1 cellular context compared by ENCODE assay signal in genomic region chr15:29788433-29789034, GRCh38.
TF ChIP-seq lines count a peak whose summit lies in the region.

No MANE protein-coding gene starts in this region.

TF ChIP-seq in HepG2, 621 proteins besides CTCF, POLR2A, EP300 and RAD21:
- TF ChIP-seq NFE2L1 (CRISPR knock-in tag; IDR thresholded peaks at IDR 0.05; ENCODE audit: borderline replicate concordance) (no peak), ZNF883 (CRISPR knock-in tag; IDR thresholded peaks at IDR 0.05; ENCODE audit: not compliant biosample characterization) (no peak), GATAD2A (CRISPR knock-in tag; IDR thresholded peaks at IDR 0.05) (no peak), MBD4 (IDR thresholded peaks at IDR 0.05; ENCODE audit: borderline replicate concordance, low read length) (no peak), ELK4 (CRISPR knock-in tag; IDR thresholded peaks at IDR 0.05; ENCODE audit: borderline replicate concordance) (no peak), ZMYM3 (CRISPR knock-in tag; IDR thresholded peaks at IDR 0.05) (no peak), PHF21A (CRISPR knock-in tag; IDR thresholded peaks at IDR 0.05) (no peak), ZBTB42 (CRISPR knock-in tag; IDR thresholded peaks at IDR 0.05) (no peak), ZNF773 (CRISPR knock-in tag; IDR thresholded peaks at IDR 0.05; ENCODE audit: borderline replicate concordance) (no peak), CBFB (CRISPR knock-in tag; IDR thresholded peaks at IDR 0.05) (no peak), KDM3A (CRISPR knock-in tag; IDR thresholded peaks at IDR 0.05; ENCODE audit: low read depth) (no peak), GLI4 (CRISPR knock-in tag; IDR thresholded peaks at IDR 0.05; ENCODE audit: borderline replicate concordance) (no peak)
- TF ChIP-seq, protein P1, sequence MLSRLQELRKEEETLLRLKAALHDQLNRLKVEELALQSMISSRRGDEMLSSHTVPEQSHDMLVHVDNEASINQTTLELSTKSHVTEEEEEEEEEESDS (CRISPR knock-in tag; IDR thresholded peaks at IDR 0.05; ENCODE audit: borderline replicate concordance), result no peak
TF ChIP-seq in HepG2: peak in this region for 0.
